In genomic region chr13:37001921-37002250, GRCh38 we compare ENCODE assay signal across 1 cellular context.
TF ChIP-seq lines count a peak whose summit lies in the region.

No MANE protein-coding gene starts in this region.

TF ChIP-seq in endothelial cell of umbilical vein, 7 proteins besides CTCF, POLR2A, EP300 and RAD21:
- TF ChIP-seq FOS (IDR thresholded peaks at IDR 0.05; ENCODE audit: borderline replicate concordance, insufficient read depth, low read length) (no peak), EZH2 (IDR thresholded peaks at IDR 0.05; ENCODE audit: borderline replicate concordance, low read depth, low read length, severe bottlenecking) (no peak), JUN (IDR thresholded peaks at IDR 0.05; ENCODE audit: borderline replicate concordance, insufficient read depth, insufficient read length, low read depth) (no peak), POLR2AphosphoS5 (IDR thresholded peaks at IDR 0.05; ENCODE audit: insufficient read depth, low read depth, low read length) (no peak), MYC (IDR thresholded peaks at IDR 0.05; ENCODE audit: low read depth, low read length) (no peak), GATA2 (IDR thresholded peaks at IDR 0.05; ENCODE audit: insufficient read depth, insufficient read length, low read depth, low read length) (no peak)
- TF ChIP-seq, protein P1, sequence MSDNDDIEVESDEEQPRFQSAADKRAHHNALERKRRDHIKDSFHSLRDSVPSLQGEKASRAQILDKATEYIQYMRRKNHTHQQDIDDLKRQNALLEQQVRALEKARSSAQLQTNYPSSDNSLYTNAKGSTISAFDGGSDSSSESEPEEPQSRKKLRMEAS (IDR thresholded peaks at IDR 0.05; ENCODE audit: insufficient read depth, insufficient read length), result no peak
TF ChIP-seq in endothelial cell of umbilical vein: peak in this region for 0.
